ENCODE assay signal across 11 cellular contexts in the genomic region with DNA sequence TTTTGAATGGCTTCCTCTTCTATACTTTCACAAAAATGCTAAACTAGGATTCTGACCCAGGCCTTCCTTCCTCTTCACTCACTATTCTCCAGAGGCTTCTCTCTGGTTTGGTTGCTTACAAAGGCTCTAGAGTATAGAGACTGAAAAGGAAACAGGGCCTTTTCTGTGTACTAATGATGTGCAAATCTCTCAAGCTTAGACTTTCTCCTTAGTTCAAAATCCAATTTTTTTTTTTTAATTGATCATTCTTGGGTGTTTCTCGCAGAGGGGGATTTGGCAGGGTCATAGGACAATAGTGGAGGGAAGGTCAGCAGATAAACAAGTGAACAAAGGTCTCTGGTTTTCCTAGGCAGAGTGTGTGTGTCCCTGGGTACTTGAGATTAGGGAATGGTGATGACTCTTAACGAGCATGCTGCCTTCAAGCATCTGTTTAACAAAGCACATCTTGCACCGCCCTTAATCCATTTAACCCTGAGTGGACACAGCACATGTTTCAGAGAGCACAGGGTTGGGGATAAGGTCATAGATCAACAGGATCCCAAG. TPM values are rescaled to one million over a fixed set of nuclear protein-coding genes. Genes with fewer than 3 reads are reported as not detected.
DNase-seq lines count a peak whose midpoint lies in the region; ATAC-seq and TF ChIP-seq lines count a peak whose summit lies in the region.
"Not testable (repeated sequence)": the region's sequence is repeated elsewhere in the genome, so short reads cannot be mapped to it uniquely, and the experiment has no call there.
"Had no signal": no experiment of that assay in that cellular context is flagged by ENCODE, and none has a peak within 500 bp of the region (broad histone marks: within the 10 kb centered on the region; RNA-seq: fewer than 3 reads in every experiment).

No MANE protein-coding gene starts in this region.

- not testable (repeated sequence) for H3K27me3 Mint-ChIP-seq in CD4-positive, CD25-positive, alpha-beta regulatory T cell; activated T-helper 17 cell treated with anti-CD3 and anti-CD28 coated beads, Interleukin-2, amount 50 U/mL, for 72 hours; chondrocyte (ENCODE audit: low read depth); neural crest cell (ENCODE audit: low read depth); type B pancreatic cell

- not testable (repeated sequence) for H3K9me3 ChIP-seq in CD4-positive, CD25-positive, alpha-beta regulatory T cell (ENCODE audit: control insufficient read depth in 2 of 2, low read length in 2 of 2); WERI-Rb-1 (ENCODE audit: severe bottlenecking); left ventricle myocardium inferior (replicated peaks)

- not testable (repeated sequence) for H3K4me1 Mint-ChIP-seq in CD4-positive, CD25-positive, alpha-beta regulatory T cell; activated T-helper 17 cell treated with anti-CD3 and anti-CD28 coated beads, Interleukin-2, amount 50 U/mL, for 72 hours; neural crest cell; type B pancreatic cell (ENCODE audit: unreplicated experiment)
- peaks cover 11% of the 10 kb centered on the region for H3K4me1 Mint-ChIP-seq in chondrocyte (ENCODE audit: low read depth)

- not testable (repeated sequence) for TF ChIP-seq CTCF in WERI-Rb-1 (IDR thresholded peaks at IDR 0.05; ENCODE audit: low read depth, low read length); chondrocyte (IDR thresholded peaks at IDR 0.05); left ventricle myocardium inferior (IDR thresholded peaks at IDR 0.05; ENCODE audit: borderline replicate concordance); neural crest cell (conservative IDR thresholded peaks at IDR 0.05); type B pancreatic cell (conservative IDR thresholded peaks at IDR 0.05)

- DNase-seq in CD4-positive, CD25-positive, alpha-beta regulatory T cell; WERI-Rb-1; chondrocyte (ENCODE audit: low spot score); left ventricle myocardium inferior; neural crest cell (ENCODE audit: low read depth, low spot score); type B pancreatic cell (ENCODE audit: extremely low spot score, unreplicated experiment): not testable (repeated sequence)

- not testable (repeated sequence) for ATAC-seq in CD4-positive, CD25-positive, alpha-beta regulatory T cell (ENCODE audit: low read depth in 2 of 2); activated T-helper 17 cell treated with anti-CD3 and anti-CD28 coated beads, Interleukin-2, amount 50 U/mL, for 72 hours (replicated peaks)

- H3K36me3 Mint-ChIP-seq in CD4-positive, CD25-positive, alpha-beta regulatory T cell; neural crest cell (ENCODE audit: low read depth); type B pancreatic cell: not testable (repeated sequence)
- H3K36me3 Mint-ChIP-seq in activated T-helper 17 cell treated with anti-CD3 and anti-CD28 coated beads, Interleukin-2, amount 50 U/mL, for 72 hours (ENCODE audit: low read depth): peaks cover 89% of the 10 kb centered on the region
- H3K36me3 Mint-ChIP-seq in chondrocyte (ENCODE audit: low read depth): peaks cover 31% of the 10 kb centered on the region

- not testable (repeated sequence) for H3K4me3 ChIP-seq in CD4-positive, CD25-positive, alpha-beta regulatory T cell (ENCODE audit: low read depth, low read length); WERI-Rb-1 (ENCODE audit: low read depth, low read length); left ventricle myocardium inferior

- intact Hi-C loops in left ventricle myocardium inferior (cut with micrococcal nuclease): not testable (repeated sequence)

- not testable (repeated sequence) for H3K27me3 ChIP-seq in CD4-positive, CD25-positive, alpha-beta regulatory T cell (ENCODE audit: control insufficient read depth, insufficient read depth, low read length); WERI-Rb-1 (ENCODE audit: insufficient read depth, low read depth, severe bottlenecking); left ventricle myocardium inferior (ENCODE audit: low read depth)

- not testable (repeated sequence) for H3K27ac ChIP-seq in CD4-positive, CD25-positive, alpha-beta regulatory T cell (ENCODE audit: insufficient read depth, low read length, poor library complexity, severe bottlenecking)
- peak overlapping the region; percentile 68 for H3K27ac ChIP-seq in WERI-Rb-1
- peak overlapping the region; percentile 17 for H3K27ac ChIP-seq in left ventricle myocardium inferior (replicated peaks)

- H3K9me3 Mint-ChIP-seq in CD4-positive, CD25-positive, alpha-beta regulatory T cell; activated T-helper 17 cell treated with anti-CD3 and anti-CD28 coated beads, Interleukin-2, amount 50 U/mL, for 72 hours; chondrocyte (ENCODE audit: low read depth); neural crest cell; type B pancreatic cell: not testable (repeated sequence)

- H3K4me3 Mint-ChIP-seq in CD4-positive, CD25-positive, alpha-beta regulatory T cell; activated T-helper 17 cell treated with anti-CD3 and anti-CD28 coated beads, Interleukin-2, amount 50 U/mL, for 72 hours; chondrocyte (ENCODE audit: unreplicated experiment); neural crest cell; type B pancreatic cell: not testable (repeated sequence)

- peaks cover 25% of the 10 kb centered on the region for H3K36me3 ChIP-seq in CD4-positive, CD25-positive, alpha-beta regulatory T cell (ENCODE audit: control insufficient read depth, insufficient read depth, low read length)
- not testable (repeated sequence) for H3K36me3 ChIP-seq in WERI-Rb-1
- H3K36me3 ChIP-seq in left ventricle myocardium inferior: peaks cover 31% of the 10 kb centered on the region

- not testable (repeated sequence) for H3K4me1 ChIP-seq in CD4-positive, CD25-positive, alpha-beta regulatory T cell (ENCODE audit: control insufficient read depth, insufficient read depth, low read length, poor library complexity, severe bottlenecking); left ventricle myocardium inferior

- peak overlapping the region in 2 of 3 donors; percentile 46 to 61 for H3K27ac Mint-ChIP-seq in CD4-positive, CD25-positive, alpha-beta regulatory T cell
- H3K27ac Mint-ChIP-seq in activated T-helper 17 cell treated with anti-CD3 and anti-CD28 coated beads, Interleukin-2, amount 50 U/mL, for 72 hours: peak overlapping the region; percentile 34
- H3K27ac Mint-ChIP-seq in chondrocyte (ENCODE audit: unreplicated experiment) (peak overlapping the region; percentile 61), neural crest cell (ENCODE audit: unreplicated experiment) (peak overlapping the region; percentile 13), type B pancreatic cell (peak overlapping the region; percentile 1)

RNA-seq across cellular contexts. Expression of gene EXOSC6, which starts 27.7 kb away (rescaled TPM):
- total RNA-seq in CD4-positive, CD25-positive, alpha-beta regulatory T cell: 29.6 TPM
- 10 to 100 TPM in 2 of 4 donors, 1 to 10 TPM in 2; 5.2 to 12.4 (median 9.6) TPM for polyA plus RNA-seq in CD4-positive, CD25-positive, alpha-beta regulatory T cell
- total RNA-seq in activated T-helper 17 cell treated with anti-CD3 and anti-CD28 coated beads, Interleukin-2, amount 50 U/mL, for 72 hours: 10 to 100 TPM; 19.2 to 33.6 TPM
- total RNA-seq in chondrocyte (27.4 to 66.6 TPM (median 64.1 TPM) in 3 replicates), left ventricle myocardium inferior (11.3 TPM), neural crest cell (39.5 and 41.6 TPM in 2 replicates), type B pancreatic cell (ENCODE audit: low replicate concordance) (22.0 and 27.5 TPM in 2 replicates)

RNA-seq across cellular contexts. Expression of gene CLEC18C, which starts 50.5 kb away (rescaled TPM):
- 0.59 TPM for total RNA-seq in CD4-positive, CD25-positive, alpha-beta regulatory T cell
- under 1 TPM in 1 of 4 donors, not detected in 3; 0.03 TPM for polyA plus RNA-seq in CD4-positive, CD25-positive, alpha-beta regulatory T cell
- total RNA-seq in activated T-helper 17 cell treated with anti-CD3 and anti-CD28 coated beads, Interleukin-2, amount 50 U/mL, for 72 hours: 1 to 10 TPM in 1 of 2 donors, under 1 TPM in 1; 0.50 to 1.3 TPM
- total RNA-seq in chondrocyte: 0.34 TPM in 1 of 3 replicates, not detected in the others
- total RNA-seq in left ventricle myocardium inferior: not detected
- total RNA-seq in neural crest cell: 0.73 and 1.0 TPM in 2 replicates
- 1.1 TPM in 1 of 2 replicates, not detected in the other for total RNA-seq in type B pancreatic cell (ENCODE audit: low replicate concordance)
- total RNA-seq: G401, H4, HT1080 had no signal
- polyA plus RNA-seq: AG04450 had no signal

Comparison
In these comparisons a context has a peak if more than half of its experiments do, and no peak if none do; other contexts are left out.
1. H3K27ac Mint-ChIP-seq: peak in every context shown above with its lines; median percentile 61 in chondrocyte; 54 in CD4-positive, CD25-positive, alpha-beta regulatory T cell; 34 in activated T-helper 17 cell treated with anti-CD3 and anti-CD28 coated beads, Interleukin-2, amount 50 U/mL, for 72 hours; 13 in neural crest cell; 1 in type B pancreatic cell.